8 cellular contexts compared by ENCODE assay signal in the genomic region with DNA sequence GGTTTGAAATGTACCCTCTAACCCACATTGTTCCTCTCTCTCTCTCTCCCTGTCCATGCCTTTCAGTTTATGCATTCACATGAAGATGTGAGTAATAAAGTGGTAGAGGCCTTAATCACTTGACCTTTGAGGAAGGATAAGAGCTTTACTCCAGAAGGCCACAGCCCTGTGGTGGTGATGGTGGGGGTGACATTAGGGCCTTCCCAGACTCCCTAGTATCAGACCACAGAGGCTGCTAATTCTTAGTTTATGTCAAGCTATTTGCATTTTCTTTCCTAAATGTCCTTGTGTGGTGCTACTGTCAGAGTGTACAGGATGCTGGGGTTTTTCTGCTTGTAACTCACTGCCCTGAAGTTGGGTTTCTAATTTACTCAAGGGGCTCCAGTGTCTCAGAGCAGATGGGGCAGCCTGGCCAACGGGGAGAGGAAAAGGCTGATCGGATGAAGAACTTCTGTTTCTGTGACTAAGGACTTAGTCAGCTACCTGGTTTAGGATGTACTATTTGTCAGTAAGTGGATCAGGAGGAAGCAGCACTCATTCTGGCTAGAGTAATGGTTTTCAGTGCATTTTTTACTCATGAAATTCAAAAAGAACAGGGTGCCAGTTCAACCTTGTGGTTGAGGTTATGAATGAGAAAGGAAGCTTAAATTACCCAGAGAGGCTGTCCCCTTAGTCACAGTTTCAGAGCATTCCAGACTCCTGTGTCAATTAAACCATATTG.
DNase-seq lines count a peak whose midpoint lies in the region; ATAC-seq and TF ChIP-seq lines count a peak whose summit lies in the region.

No MANE protein-coding gene starts in this region.

- H3K27me3 ChIP-seq in upper lobe of right lung = no peaks in the 10 kb centered on the region
- no peaks in the 10 kb centered on the region for H3K27me3 ChIP-seq in suprapubic skin

- no peak for TF ChIP-seq EP300 in suprapubic skin (IDR thresholded peaks at IDR 0.05)

- DNase-seq in SW 1271 (lab: John Stamatoyannopoulos, UW) = peak; percentile 60 to 85
- peak; percentile 90 for DNase-seq in fibroblast of gingiva (ENCODE audit: low read depth)
- peak; percentile 88 for DNase-seq in stromal cell of bone marrow (ENCODE audit: low read depth)
- no peak for DNase-seq in upper lobe of right lung
- no peak for DNase-seq in SIG-M5 treated with dmso at 0.1 percent for 504 hours (lab: John Stamatoyannopoulos, UW; ENCODE audit: unreplicated experiment)
- DNase-seq in suprapubic skin (ENCODE audit: low spot score in 2 of 2) = no peak

- H3K4me1 ChIP-seq in upper lobe of right lung (no peaks in the 10 kb centered on the region), suprapubic skin (peaks cover 2% of the 10 kb centered on the region)

- TF ChIP-seq CTCF in upper lobe of right lung (IDR thresholded peaks at IDR 0.05) = no peak
- TF ChIP-seq CTCF in suprapubic skin (IDR thresholded peaks at IDR 0.05) = no peak

- no peak for TF ChIP-seq POLR2A in suprapubic skin (IDR thresholded peaks at IDR 0.05)

- H3K27ac ChIP-seq in upper lobe of right lung (no peak overlapping the region), suprapubic skin (no peak overlapping the region)

- H3K4me3 ChIP-seq in upper lobe of right lung (no peak overlapping the region), suprapubic skin (no peak overlapping the region)

- H3K9me3 ChIP-seq in upper lobe of right lung (no peaks in the 10 kb centered on the region), suprapubic skin (no peaks in the 10 kb centered on the region)

- intact Hi-C loops in upper lobe of right lung (cut with DNase I) = no loop called here

- no peaks in the 10 kb centered on the region for H3K36me3 ChIP-seq in upper lobe of right lung
- H3K36me3 ChIP-seq in suprapubic skin = no peaks in the 10 kb centered on the region

- peak; percentile 88 for ATAC-seq in GM18511 (IDR thresholded peaks at IDR 0.05; ENCODE audit: unreplicated experiment)
- ATAC-seq in HG02840 (IDR thresholded peaks at IDR 0.05; ENCODE audit: low FRiP score, unreplicated experiment) = peak; percentile 86
- no peak for ATAC-seq in upper lobe of right lung

- WGBS in suprapubic skin = 37% methylated on average over 2 of the region's 2 CpGs

Comparison
In these comparisons a context has a peak if more than half of its experiments do, and no peak if none do; other contexts are left out.
1. DNase-seq: peak in SW 1271 (2 of 2), fibroblast of gingiva (single experiment) and stromal cell of bone marrow (single experiment); none in upper lobe of right lung (single experiment), SIG-M5 treated with dmso at 0.1 percent for 504 hours (single experiment) and suprapubic skin (0 of 2).